In genomic region chr1:151198254-151199127, GRCh38 we compare ENCODE assay signal across 8 cellular contexts. TPM values are rescaled to one million over a fixed set of nuclear protein-coding genes. Genes with fewer than 3 reads are reported as not detected.
DNase-seq lines count a peak whose midpoint lies in the region; ATAC-seq and TF ChIP-seq lines count a peak whose summit lies in the region.

Gene PIP5K1A, plus strand, starts transcription at chr1:151198552. Its CDS starts 445 bp downstream, at chr1:151198997.

- TF ChIP-seq POLR2A in GM15510 (IDR thresholded peaks at IDR 0.05; ENCODE audit: borderline replicate concordance, extremely low read depth, insufficient read length) = peak; percentile 72
- TF ChIP-seq POLR2A in prostate gland (IDR thresholded peaks at IDR 0.05) = peak; percentile 81

- peaks cover 0 to 4% of the 10 kb centered on the region in 2 donors for H3K36me3 ChIP-seq in prostate gland
- no peaks in the 10 kb centered on the region for H3K36me3 ChIP-seq in urinary bladder (ENCODE audit: insufficient read depth)

- H3K4me3 ChIP-seq in prostate gland = peak within 1 kb of the TSS; percentile 55 to 82
- H3K4me3 ChIP-seq in urinary bladder (ENCODE audit: low read depth, low read length) = peak within 1 kb of the TSS; percentile 76

- H3K9me3 ChIP-seq in prostate gland = no peaks in the 10 kb centered on the region

- no peak for TF ChIP-seq CTCF in prostate gland (IDR thresholded peaks at IDR 0.05)

- intact Hi-C loops in left ventricle myocardium superior (cut with micrococcal nuclease) = no loop called here
- intact Hi-C loops in prostate gland (cut with DNase I) = loop anchor here (2.0 kb wide), 1 partner anchor 56 kb away; the partner anchor contains the start of gene PSMD4

- ATAC-seq in HG02885 (IDR thresholded peaks at IDR 0.05; ENCODE audit: poor library complexity, unreplicated experiment) (peak; percentile 88), left ventricle myocardium superior (peak; percentile 96)

- no peaks in the 10 kb centered on the region for H3K27me3 ChIP-seq in prostate gland (replicated peaks; ENCODE audit: insufficient read depth)

- H3K4me1 ChIP-seq in prostate gland (replicated peaks) = peaks cover 6% of the 10 kb centered on the region
- H3K4me1 ChIP-seq in urinary bladder (ENCODE audit: insufficient read depth) = no peaks in the 10 kb centered on the region

- peak within 1 kb of the TSS; percentile 75 for H3K27ac ChIP-seq in angular gyrus (ENCODE audit: low read depth, low read length)
- H3K27ac ChIP-seq in prostate gland = peak within 1 kb of the TSS; percentile 83 to 95
- H3K27ac ChIP-seq in urinary bladder (ENCODE audit: low read depth) = peak within 1 kb of the TSS; percentile 89

- under 1% methylated on average over 60 of the region's 60 CpGs for WGBS in prostate gland
- WGBS in urinary bladder = under 1% methylated on average over 60 of the region's 60 CpGs

- peak; percentile 99 to 100 for DNase-seq in NCI-H187 (lab: John Stamatoyannopoulos, UW)
- peak; percentile 97 to 99 (median 99) for DNase-seq in T-helper 2 cell
- DNase-seq in left ventricle myocardium superior = peak; percentile 100
- peak; percentile 96 for DNase-seq in prostate gland (ENCODE audit: low spot score)

RNA-seq across cellular contexts. Expression of gene PIP5K1A, which starts in this region (rescaled TPM):
- total RNA-seq in left ventricle myocardium superior (41.2 TPM), prostate gland (10 to 100 TPM; 40.2 to 96.7 TPM), urinary bladder (77.0 TPM)
- 22.1 TPM for polyA plus RNA-seq in urinary bladder

Comparison
In these comparisons a context has a peak if more than half of its experiments do, and no peak if none do; other contexts are left out.
1. Peak in every context shown above with its lines: DNase-seq, ATAC-seq, H3K4me3 ChIP-seq and H3K27ac ChIP-seq.